Comparison of ENCODE assay signal across 16 cellular contexts in genomic region chr2:157786663-157787363, GRCh38.
DNase-seq lines count a peak whose midpoint lies in the region; ATAC-seq, FAIRE-seq and TF ChIP-seq lines count a peak whose summit lies in the region.
"Had no signal": no experiment of that assay in that cellular context is flagged by ENCODE, and none has a peak within 500 bp of the region (broad histone marks: within the 10 kb centered on the region; RNA-seq: fewer than 3 reads in every experiment).

No MANE protein-coding gene starts in this region.

- H3K27ac ChIP-seq in mesendoderm (ENCODE audit: low read depth, low read length) (peak overlapping the region; percentile 61), small intestine (ENCODE audit: low read depth in 1 of 2, low read length in 1 of 2) (no peak overlapping the region)
- H3K27ac ChIP-seq: SJSA1 had no signal

- no peak overlapping the region for H2BK120ac ChIP-seq in mesendoderm (ENCODE audit: low read depth, low read length)

- H3K27ac Mint-ChIP-seq in chondrocyte (ENCODE audit: unreplicated experiment): peak overlapping the region; percentile 34

- no peak overlapping the region for H4K5ac ChIP-seq in mesendoderm (ENCODE audit: low read length)

- no peaks in the 10 kb centered on the region for H3K9me3 ChIP-seq in small intestine (ENCODE audit: control insufficient read depth, low read depth)
- H3K9me3 ChIP-seq: SJSA1 had no signal

- H3K18ac ChIP-seq in mesendoderm (ENCODE audit: low read length): peak overlapping the region; percentile 20

- peaks cover 4% of the 10 kb centered on the region for H3K36me3 Mint-ChIP-seq in chondrocyte (ENCODE audit: low read depth)

- H3K4me1 ChIP-seq in mesendoderm (ENCODE audit: control insufficient read depth, low read depth, low read length) (peaks cover 36% of the 10 kb centered on the region), small intestine (ENCODE audit: control insufficient read depth in 2 of 2, insufficient read depth in 1 of 2, low read depth in 1 of 2, low read length in 1 of 2) (peaks cover 15 to 41% of the 10 kb centered on the region in 2 donors)

- intact Hi-C loops in posterior vena cava (cut with DNase I): loop anchor here in 1 of 2 donors (10.0 kb wide), 1 partner anchor 88 kb away; the partner anchor contains the start of gene ACVR1

- H2BK5ac ChIP-seq in mesendoderm (ENCODE audit: low read length): no peak overlapping the region

- no peak overlapping the region for H3K9ac ChIP-seq in mesendoderm (ENCODE audit: low read length)

- H3K56ac ChIP-seq in mesendoderm (ENCODE audit: low read length): no peak overlapping the region

- H4K8ac ChIP-seq in mesendoderm (ENCODE audit: low read depth, low read length): no peak overlapping the region

- FAIRE-seq in small intestine (lab: Jason Lieb, UNC): no peak
- FAIRE-seq: GM18507, GM19239, TTC549 had no signal

- no peak overlapping the region for H2BK15ac ChIP-seq in mesendoderm (replicated peaks; ENCODE audit: low read depth)

- no peak overlapping the region for H3K4ac ChIP-seq in mesendoderm (ENCODE audit: low read depth, low read length)

- H2AK5ac ChIP-seq in mesendoderm (ENCODE audit: low read length): no peak overlapping the region

- no peak overlapping the region for H3K4me3 Mint-ChIP-seq in chondrocyte (ENCODE audit: unreplicated experiment)
- H3K4me3 Mint-ChIP-seq: activated T-helper 17 cell treated with anti-CD3 and anti-CD28 coated beads, Interleukin-2, amount 50 U/mL, for 72 hours had no signal

- no peaks in the 10 kb centered on the region for H3K79me2 ChIP-seq in mesendoderm (ENCODE audit: control insufficient read depth, insufficient read depth, low read length)

- no peaks in the 10 kb centered on the region for H3K9me3 Mint-ChIP-seq in chondrocyte (ENCODE audit: low read depth)
- H3K9me3 Mint-ChIP-seq: activated T-helper 17 cell treated with anti-CD3 and anti-CD28 coated beads, Interleukin-2, amount 50 U/mL, for 72 hours had no signal

- H3K4me3 ChIP-seq in mesendoderm (ENCODE audit: low read length): no peak overlapping the region
- no peak overlapping the region for H3K4me3 ChIP-seq in small intestine (ENCODE audit: low read depth in 1 of 2, low read length in 2 of 2)
- H3K4me3 ChIP-seq: SJSA1 had no signal

- no peaks in the 10 kb centered on the region for H3K27me3 ChIP-seq in mesendoderm (ENCODE audit: insufficient read depth, low read length, poor library complexity)
- no peaks in the 10 kb centered on the region for H3K27me3 ChIP-seq in small intestine (ENCODE audit: control insufficient read depth in 2 of 2, insufficient read depth in 2 of 2, low read length in 2 of 2)
- H3K27me3 ChIP-seq: SJSA1 had no signal

- no CpG with 5 or more reads among the region's 5 CpGs for WGBS in mesendoderm (ENCODE audit: extremely low coverage, insufficient coverage, low lambda C conversion rate)
- WGBS in small intestine, 3 donors: 81 to 90% (median 88%) methylated on average over 5 of the region's 5 CpGs

- peaks cover 80% of the 10 kb centered on the region for H3K4me1 Mint-ChIP-seq in chondrocyte (ENCODE audit: low read depth)

- H3K36me3 ChIP-seq in mesendoderm (ENCODE audit: control insufficient read depth, insufficient read depth, low read length) (no peaks in the 10 kb centered on the region), small intestine (ENCODE audit: control insufficient read depth in 2 of 2, insufficient read depth in 2 of 2, low read length in 2 of 2) (no peaks in the 10 kb centered on the region)
- H3K36me3 ChIP-seq: SJSA1 had no signal

- no peak overlapping the region for H3K4me2 ChIP-seq in mesendoderm (ENCODE audit: low read length)

- peaks cover 9% of the 10 kb centered on the region for H3K79me1 ChIP-seq in mesendoderm (ENCODE audit: low read length)

- no peaks in the 10 kb centered on the region for H3K27me3 Mint-ChIP-seq in chondrocyte (ENCODE audit: low read depth)
- H3K27me3 Mint-ChIP-seq: activated T-helper 17 cell treated with anti-CD3 and anti-CD28 coated beads, Interleukin-2, amount 50 U/mL, for 72 hours had no signal

- ATAC-seq in GM18861 (IDR thresholded peaks at IDR 0.05; ENCODE audit: unreplicated experiment): no peak
- ATAC-seq: activated T-helper 17 cell treated with anti-CD3 and anti-CD28 coated beads, Interleukin-2, amount 50 U/mL, for 72 hours had no signal

- H3K23ac ChIP-seq in mesendoderm (ENCODE audit: low read length): no peak overlapping the region

- DNase-seq in DMS 273 (lab: John Stamatoyannopoulos, UW; ENCODE audit: unreplicated experiment): peak; percentile 61
- peak; percentile 31 for DNase-seq in NCI-H69 (lab: John Stamatoyannopoulos, UW)
- DNase-seq in chondrocyte (ENCODE audit: low spot score): no peak
- DNase-seq in mesendoderm: peak; percentile 71
- DNase-seq in small intestine: no peak
- no peak for DNase-seq in posterior vena cava (ENCODE audit: low spot score)
- no peak for DNase-seq in SHP77 treated with DMSO at 0.1 percent for 48 hours (lab: John Stamatoyannopoulos, UW)
- DNase-seq: amygdala; Calu3; stimulated activated naive CD4-positive, alpha-beta T cell had no signal

- no peak for TF ChIP-seq CTCF in chondrocyte (IDR thresholded peaks at IDR 0.05)

Comparison
In these comparisons a context has a peak if more than half of its experiments do, and no peak if none do; other contexts are left out.
1. DNase-seq: peak in DMS 273 (single experiment), NCI-H69 (single experiment) and mesendoderm (single experiment); none in chondrocyte (single experiment), small intestine (single experiment), posterior vena cava (single experiment) and SHP77 treated with DMSO at 0.1 percent for 48 hours (single experiment).